8 cellular contexts compared by ENCODE assay signal in the genomic region with DNA sequence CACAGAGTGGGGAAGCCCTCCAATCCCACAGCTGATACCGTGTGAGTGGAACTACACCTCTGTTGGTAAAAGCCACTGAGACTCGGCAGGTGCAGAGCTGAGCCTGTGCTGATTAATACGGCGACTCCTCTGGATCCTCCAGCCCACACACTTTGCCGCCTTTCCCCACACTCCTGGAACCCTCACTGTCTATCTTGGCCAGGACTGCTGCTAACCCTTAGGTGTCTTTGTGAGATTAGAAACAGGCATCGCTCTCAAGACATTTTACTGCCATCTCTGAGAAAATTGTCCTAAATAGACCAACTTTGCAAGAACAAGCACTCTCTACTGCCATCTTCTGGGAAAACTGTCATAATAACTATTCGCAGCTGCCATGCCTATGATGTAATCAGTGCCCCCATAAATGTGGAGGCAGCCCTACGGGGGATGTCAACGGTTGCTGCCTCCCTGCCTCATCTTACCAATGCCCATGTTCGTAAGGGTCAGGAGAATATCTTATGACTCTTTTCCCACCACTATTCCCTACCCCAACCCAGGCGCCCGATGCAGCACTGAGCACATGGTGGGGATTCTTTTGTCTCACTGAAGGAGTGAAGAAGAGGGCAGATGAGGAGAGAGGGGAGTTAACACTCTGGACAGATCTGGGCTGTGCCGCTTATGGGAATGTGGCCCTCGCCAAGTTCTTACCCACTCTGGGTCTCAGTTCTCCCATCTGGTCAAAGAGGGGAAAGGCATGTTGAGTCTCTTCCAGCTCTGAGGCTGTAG. TPM values are rescaled to one million over a fixed set of nuclear protein-coding genes. Genes with fewer than 3 reads are reported as not detected.
A peak's percentile ranks its signal among the peaks of the same experiment; 100 is the strongest.
DNase-seq lines count a peak whose midpoint lies in the region; ATAC-seq and TF ChIP-seq lines count a peak whose summit lies in the region.

No MANE protein-coding gene starts in this region.

- peaks cover 12% of the 10 kb centered on the region; the same call in 1 of the 2 replicates for H3K36me3 Mint-ChIP-seq in WTC11

- H3K9me3 Mint-ChIP-seq in WTC11 = no peaks in the 10 kb centered on the region

- H3K27me3 Mint-ChIP-seq in WTC11 (ENCODE audit: low read depth) = no peaks in the 10 kb centered on the region

- no peak overlapping the region for H2AFZ ChIP-seq in smooth muscle cell (ENCODE audit: low read depth)

- no peak overlapping the region for H3K27ac Mint-ChIP-seq in WTC11

- H3K9ac ChIP-seq in smooth muscle cell (ENCODE audit: low read depth) = no peak overlapping the region

- peak; percentile 75 for ATAC-seq in WTC11
- ATAC-seq in stimulated activated naive CD8-positive, alpha-beta T cell treated with anti-CD3 and anti-CD28 coated beads, Interleukin-15, Interleukin-2, amounts not matched to agents 100 U/mL and 50 U/mL, for 24 hours = no peak

- intact Hi-C loops in head of caudate nucleus (cut with DNase I) = no loop called here

- peaks cover 5% of the 10 kb centered on the region for H3K27me3 ChIP-seq in smooth muscle cell (ENCODE audit: low read depth)

- H3K9me3 ChIP-seq in smooth muscle cell (replicated peaks; ENCODE audit: low read depth) = no peaks in the 10 kb centered on the region

- 0 out of 2 replicates have a peak, but pooled peaks cover under 1% of the 10 kb centered on the region for H3K4me1 Mint-ChIP-seq in WTC11

- no peaks in the 10 kb centered on the region for H3K36me3 ChIP-seq in smooth muscle cell (ENCODE audit: low read depth)

- WGBS in smooth muscle cell (ENCODE audit: low lambda C conversion rate) = 70% methylated on average over 14 of the region's 14 CpGs

- no peaks in the 10 kb centered on the region for H3F3A ChIP-seq in smooth muscle cell (ENCODE audit: low read depth)

- H3K27ac ChIP-seq in smooth muscle cell (ENCODE audit: low read depth) = no peak overlapping the region

- POLR2A ChIA-PET in WTC11 (lab: Charles Lee) = no interaction called here

- TF ChIP-seq CTCF in GM13977 (IDR thresholded peaks at IDR 0.05; ENCODE audit: extremely low read depth, insufficient read depth, missing control alignments) = peak; percentile 45
- peak; percentile 43 for TF ChIP-seq CTCF in WTC11 (IDR thresholded peaks at IDR 0.05)
- peak; percentile 53 for TF ChIP-seq CTCF in smooth muscle cell (IDR thresholded peaks at IDR 0.05; ENCODE audit: borderline replicate concordance, insufficient read depth, poor library complexity, severe bottlenecking)

- no peak overlapping the region for H3K4me3 ChIP-seq in smooth muscle cell

- peaks cover 10% of the 10 kb centered on the region for H3K4me1 ChIP-seq in smooth muscle cell (ENCODE audit: low read depth)

- in situ Hi-C loops in GM13977 (cut with MboI; ENCODE audit: low pct_unique_long_range_greater_than_20kb, low sequenced_read_pairs, unreplicated experiment) = no loop called here

- H3K79me2 ChIP-seq in smooth muscle cell (ENCODE audit: low read depth) = no peaks in the 10 kb centered on the region

- no peak overlapping the region for H3K4me3 Mint-ChIP-seq in WTC11

- DNase-seq in AML-193 (lab: John Stamatoyannopoulos, UW) = peak; percentile 33 to 49
- DNase-seq in GM13977 (ENCODE audit: low spot score) = peak; percentile 69
- DNase-seq in NCI-H2227 (lab: John Stamatoyannopoulos, UW; ENCODE audit: unreplicated experiment) = peak; percentile 79
- DNase-seq in WTC11 (ENCODE audit: low spot score) = no peak
- peak in 24 of 42 donors; percentile 9 to 68 (median 30) for DNase-seq in head of caudate nucleus
- no peak for DNase-seq in smooth muscle cell (lab: John Stamatoyannopoulos, UW; ENCODE audit: unreplicated experiment)
- no peak for DNase-seq in stimulated activated naive CD8-positive, alpha-beta T cell treated with anti-CD3 and anti-CD28 coated beads, Interleukin-15, Interleukin-2, amounts not matched to agents 100 U/mL and 50 U/mL, for 24 hours
- DNase-seq in effector CD8-positive, alpha-beta T cell (lab: John Stamatoyannopoulos, UW) = no peak

- no peaks in the 10 kb centered on the region for H4K20me1 ChIP-seq in smooth muscle cell (ENCODE audit: low read depth)

- H3K4me2 ChIP-seq in smooth muscle cell = no peak overlapping the region

- CTCF ChIA-PET in WTC11 (lab: Charles Lee) = interaction anchor here (0.5 to 6.5 kb wide), 13 partner anchors 9 to 204 kb away, joined by 3 to 76 read pairs (median 7); partner anchors contain the start of gene KCNB1

TF ChIP-seq in WTC11, 78 proteins besides CTCF, POLR2A, EP300 and RAD21:
- TF ChIP-seq GABPB1 (CRISPR knock-in tag; IDR thresholded peaks at IDR 0.05) = peak; percentile 76
- TF ChIP-seq ZBTB43 (CRISPR knock-in tag; IDR thresholded peaks at IDR 0.05) = no peak
- TF ChIP-seq MAX (CRISPR knock-in tag; IDR thresholded peaks at IDR 0.05) = peak; percentile 77
- TF ChIP-seq, protein P1, sequence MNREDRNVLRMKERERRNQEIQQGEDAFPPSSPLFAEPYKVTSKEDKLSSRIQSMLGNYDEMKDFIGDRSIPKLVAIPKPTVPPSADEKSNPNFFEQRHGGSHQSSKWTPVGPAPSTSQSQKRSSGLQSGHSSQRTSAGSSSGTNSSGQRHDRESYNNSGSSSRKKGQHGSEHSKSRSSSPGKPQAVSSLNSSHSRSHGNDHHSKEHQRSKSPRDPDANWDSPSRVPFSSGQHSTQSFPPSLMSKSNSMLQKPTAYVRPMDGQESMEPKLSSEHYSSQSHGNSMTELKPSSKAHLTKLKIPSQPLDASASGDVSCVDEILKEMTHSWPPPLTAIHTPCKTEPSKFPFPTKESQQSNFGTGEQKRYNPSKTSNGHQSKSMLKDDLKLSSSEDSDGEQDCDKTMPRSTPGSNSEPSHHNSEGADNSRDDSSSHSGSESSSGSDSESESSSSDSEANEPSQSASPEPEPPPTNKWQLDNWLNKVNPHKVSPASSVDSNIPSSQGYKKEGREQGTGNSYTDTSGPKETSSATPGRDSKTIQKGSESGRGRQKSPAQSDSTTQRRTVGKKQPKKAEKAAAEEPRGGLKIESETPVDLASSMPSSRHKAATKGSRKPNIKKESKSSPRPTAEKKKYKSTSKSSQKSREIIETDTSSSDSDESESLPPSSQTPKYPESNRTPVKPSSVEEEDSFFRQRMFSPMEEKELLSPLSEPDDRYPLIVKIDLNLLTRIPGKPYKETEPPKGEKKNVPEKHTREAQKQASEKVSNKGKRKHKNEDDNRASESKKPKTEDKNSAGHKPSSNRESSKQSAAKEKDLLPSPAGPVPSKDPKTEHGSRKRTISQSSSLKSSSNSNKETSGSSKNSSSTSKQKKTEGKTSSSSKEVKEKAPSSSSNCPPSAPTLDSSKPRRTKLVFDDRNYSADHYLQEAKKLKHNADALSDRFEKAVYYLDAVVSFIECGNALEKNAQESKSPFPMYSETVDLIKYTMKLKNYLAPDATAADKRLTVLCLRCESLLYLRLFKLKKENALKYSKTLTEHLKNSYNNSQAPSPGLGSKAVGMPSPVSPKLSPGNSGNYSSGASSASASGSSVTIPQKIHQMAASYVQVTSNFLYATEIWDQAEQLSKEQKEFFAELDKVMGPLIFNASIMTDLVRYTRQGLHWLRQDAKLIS (CRISPR knock-in tag; IDR thresholded peaks at IDR 0.05; ENCODE audit: borderline replicate concordance) = no peak
- TF ChIP-seq E2F1 (CRISPR knock-in tag; IDR thresholded peaks at IDR 0.05) = no peak
- TF ChIP-seq ETV6 (CRISPR knock-in tag; IDR thresholded peaks at IDR 0.05) = no peak

RNA-seq across cellular contexts. Expression of gene KCNB1, which starts 26.1 kb away (rescaled TPM):
- total RNA-seq in WTC11 (2021) (1.1 to 1.5 TPM (median 1.1 TPM) in 3 replicates), smooth muscle cell (not detected in 2 replicates)
- polyA plus RNA-seq in smooth muscle cell = 0.04 TPM in 1 of 2 replicates, not detected in the other

RNA-seq across cellular contexts. Expression of gene PTGIS, which starts 59.3 kb away (rescaled TPM):
- total RNA-seq in WTC11 (2021) = 24.3 to 37.0 TPM (median 34.4 TPM) in 3 replicates
- 0.18 and 0.31 TPM in 2 replicates for total RNA-seq in smooth muscle cell
- 0.64 and 0.65 TPM in 2 replicates for polyA plus RNA-seq in smooth muscle cell

Comparison
In these comparisons a context has a peak if more than half of its experiments do, and no peak if none do; other contexts are left out.
1. DNase-seq: peak in AML-193 (2 of 2), GM13977 (single experiment), NCI-H2227 (single experiment) and head of caudate nucleus (24 of 42); none in WTC11 (single experiment), smooth muscle cell (single experiment), stimulated activated naive CD8-positive, alpha-beta T cell treated with anti-CD3 and anti-CD28 coated beads, Interleukin-15, Interleukin-2, amounts not matched to agents 100 U/mL and 50 U/mL, for 24 hours (single experiment) and effector CD8-positive, alpha-beta T cell (single experiment).
2. RNA of gene PTGIS, which starts 59.3 kb away (total RNA-seq): 24.3 to 37.0 TPM in WTC11; 0.18 to 0.31 TPM in smooth muscle cell; every median in the first group is over 10 times any median in the second.
3. Peak in every context shown above with its lines, with median percentiles within 50 percentile points of each other: CTCF ChIP-seq.